In the genomic region with DNA sequence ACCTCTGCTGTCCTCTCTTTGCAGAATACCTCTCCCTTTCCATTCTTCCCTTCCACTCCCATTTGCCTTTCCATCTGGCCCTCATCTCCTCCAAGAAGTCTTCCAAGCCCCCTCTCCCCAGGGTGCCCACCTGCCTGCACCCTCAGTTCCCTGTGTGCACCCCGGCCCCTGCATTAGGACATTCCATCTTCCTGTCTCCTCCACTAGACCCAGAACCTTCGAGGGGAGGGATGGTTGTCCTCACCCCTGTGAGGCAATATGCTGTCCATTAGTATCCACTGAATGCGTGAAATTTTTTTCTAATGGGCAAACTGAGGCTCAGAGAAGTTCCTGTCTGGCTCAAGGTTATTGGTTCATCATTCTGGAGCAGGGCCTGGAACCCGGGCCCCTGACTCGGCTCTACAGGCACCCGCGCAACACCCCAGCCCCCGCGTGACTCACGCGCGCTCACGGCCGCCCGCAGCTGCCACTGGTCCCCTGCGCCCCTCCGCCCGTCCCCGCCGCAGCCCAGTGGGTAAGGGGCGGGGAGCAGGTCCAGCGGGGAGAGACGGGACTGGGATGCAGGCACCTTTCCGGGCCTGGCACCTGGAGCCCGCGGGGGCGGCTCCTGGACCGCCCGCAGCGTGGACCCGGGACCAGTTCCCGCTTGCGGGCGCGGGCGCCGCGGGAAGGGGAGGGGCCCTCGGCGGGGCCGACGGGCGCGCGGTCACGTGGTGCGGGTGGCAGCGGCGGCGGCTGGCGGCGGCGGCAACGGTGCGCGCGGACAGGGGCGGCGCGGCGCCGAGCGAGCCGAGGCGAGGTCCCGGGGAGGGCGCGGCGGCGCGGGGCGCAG, we compare ENCODE assay signal across 7 cellular contexts. TPM values are rescaled to one million over a fixed set of nuclear protein-coding genes. Genes with fewer than 3 reads are reported as not detected.
DNase-seq lines count a peak whose midpoint lies in the region; ATAC-seq and TF ChIP-seq lines count a peak whose summit lies in the region.

No MANE protein-coding gene starts in this region.

- DNase-seq in GM13977 (ENCODE audit: low spot score) = peak; percentile 72
- peak; percentile 41 for DNase-seq in NOMO-1 treated with DMSO at 0.1 percent for 48 hours (lab: John Stamatoyannopoulos, UW; ENCODE audit: unreplicated experiment)
- DNase-seq in activated gamma-delta T cell treated with Interleukin-2 at 50 U/mL for 16 hours = peak; percentile 21
- no peak for DNase-seq in Right ventricle myocardium superior
- peak; percentile 57 for DNase-seq in putamen (ENCODE audit: low spot score)

- no peak for TF ChIP-seq CTCF in GM13977 (IDR thresholded peaks at IDR 0.05; ENCODE audit: extremely low read depth, insufficient read depth, missing control alignments)

- ATAC-seq in Right ventricle myocardium superior (ENCODE audit: poor library complexity) = peak; percentile 77
- no peak for ATAC-seq in GM21390 (IDR thresholded peaks at IDR 0.05; ENCODE audit: unreplicated experiment)
- no peak for ATAC-seq in HG03139 (IDR thresholded peaks at IDR 0.05; ENCODE audit: unreplicated experiment)

- in situ Hi-C loops in GM13977 (cut with MboI; ENCODE audit: low pct_unique_long_range_greater_than_20kb, low sequenced_read_pairs, unreplicated experiment) = no loop called here

- intact Hi-C loops in Right ventricle myocardium superior (cut with DNase I) = no loop called here

RNA-seq across cellular contexts. Expression of gene SEPTIN3, which starts 7.0 kb away (rescaled TPM):
- 0.08 TPM for total RNA-seq in Right ventricle myocardium superior

RNA-seq across cellular contexts. Expression of gene WBP2NL, which starts 22.3 kb away (rescaled TPM):
- 0.16 TPM for total RNA-seq in Right ventricle myocardium superior

RNA-seq across cellular contexts. Expression of gene CENPM, which starts 29.3 kb away (rescaled TPM):
- 0.59 TPM for total RNA-seq in Right ventricle myocardium superior

RNA-seq across cellular contexts. Expression of gene TNFRSF13C, which starts 49.7 kb away (rescaled TPM):
- 1.2 TPM for total RNA-seq in Right ventricle myocardium superior
